ENCODE assay signal across 29 cellular contexts in genomic region chr11:120197977-120198376, GRCh38. TPM values are rescaled to one million over a fixed set of nuclear protein-coding genes. Genes with fewer than 3 reads are reported as not detected.
DNase-seq lines count a peak whose midpoint lies in the region; TF ChIP-seq lines count a peak whose summit lies in the region.
"Had no signal": no experiment of that assay in that cellular context is flagged by ENCODE, and none has a peak within 500 bp of the region (broad histone marks: within the 10 kb centered on the region; RNA-seq: fewer than 3 reads in every experiment).

No MANE protein-coding gene starts in this region.

- H3K27me3 Mint-ChIP-seq in neural crest cell (ENCODE audit: low read depth) = peaks cover 8% of the 10 kb centered on the region

- DNase-seq in colonic mucosa (no peak), hippocampal formation (lab: John Stamatoyannopoulos, UW) (peak; percentile 53 to 57), neural crest cell (ENCODE audit: low read depth, low spot score) (no peak), tibial nerve (ENCODE audit: low spot score in 2 of 2) (no peak), NCI-H2196 (lab: John Stamatoyannopoulos, UW; ENCODE audit: unreplicated experiment) (no peak), spleen (no peak)
- no peak for DNase-seq in stimulated activated naive CD4-positive, alpha-beta T cell treated with Interleukin-2 at 50 U/mL for 16 hours (lab: John Stamatoyannopoulos, UW)
- DNase-seq: activated CD4-positive, alpha-beta T cell treated with anti-CD3 and anti-CD28 coated beads, Interleukin-2, amount 10 ng/mL, durations not matched to agents 7 days and 5 days; activated naive CD4-positive, alpha-beta T cell treated with Interleukin-2 at 50 U/mL for 16 hours; activated T-cell treated with anti-CD3 and anti-CD28 coated beads, Interleukin-2, amount 50 U/mL, for 72 hours; CD4-positive, CD25-positive, alpha-beta regulatory T cell; glutamatergic neuron; mammary epithelial cell; naive B cell; NCI-H1092; NCI-H187; NCI-H2171 treated with DMSO at 0.1 percent for 48 hours; NCI-H524; PC-9; SHP77; stimulated activated CD4-positive, alpha-beta T cell treated with anti-CD3 and anti-CD28 coated beads, Interleukin-4, amount 100 ng/mL, for 24 hours; T1000; WERI-Rb-1 had no signal

- peak overlapping the region; percentile 12 for H3K27ac Mint-ChIP-seq in neural crest cell (ENCODE audit: unreplicated experiment)
- H3K27ac Mint-ChIP-seq: activated CD4-positive, alpha-beta T cell treated with anti-CD3 and anti-CD28 coated beads, Interleukin-2, amount 10 ng/mL, durations not matched to agents 7 days and 5 days; activated T-cell treated with anti-CD3 and anti-CD28 coated beads, Interleukin-2, amount 50 U/mL, for 72 hours; CD4-positive, CD25-positive, alpha-beta regulatory T cell; IgD-negative memory B cell; naive B cell; stimulated activated effector memory CD8-positive, alpha-beta T cell treated with anti-CD3 and anti-CD28 coated beads, Interleukin-12 subunit alpha, Interleukin-12 subunit beta, amount 100 ng/mL, for 72 hours had no signal

- no peak overlapping the region for H3K4me3 Mint-ChIP-seq in neural crest cell
- H3K4me3 Mint-ChIP-seq: activated CD4-positive, alpha-beta T cell treated with anti-CD3 and anti-CD28 coated beads, Interleukin-2, amount 10 ng/mL, durations not matched to agents 7 days and 5 days; activated T-cell treated with anti-CD3 and anti-CD28 coated beads, Interleukin-2, amount 50 U/mL, for 72 hours; IgD-negative memory B cell; naive B cell; stimulated activated effector memory CD8-positive, alpha-beta T cell treated with anti-CD3 and anti-CD28 coated beads, Interleukin-12 subunit alpha, Interleukin-12 subunit beta, amount 100 ng/mL, for 72 hours had no signal

- H3K36me3 Mint-ChIP-seq in neural crest cell (ENCODE audit: low read depth) = no peaks in the 10 kb centered on the region
- H3K36me3 Mint-ChIP-seq: CD4-positive, CD25-positive, alpha-beta regulatory T cell; IgD-negative memory B cell; naive B cell; stimulated activated effector memory CD8-positive, alpha-beta T cell treated with anti-CD3 and anti-CD28 coated beads, Interleukin-12 subunit alpha, Interleukin-12 subunit beta, amount 100 ng/mL, for 72 hours had no signal

- peaks cover 43% of the 10 kb centered on the region for H3K4me1 Mint-ChIP-seq in neural crest cell
- H3K4me1 Mint-ChIP-seq: activated CD4-positive, alpha-beta T cell treated with anti-CD3 and anti-CD28 coated beads, Interleukin-2, amount 10 ng/mL, durations not matched to agents 7 days and 5 days; CD4-positive, CD25-positive, alpha-beta regulatory T cell; IgD-negative memory B cell; naive B cell; stimulated activated effector memory CD8-positive, alpha-beta T cell treated with anti-CD3 and anti-CD28 coated beads, Interleukin-12 subunit alpha, Interleukin-12 subunit beta, amount 100 ng/mL, for 72 hours had no signal

- H3K4me1 ChIP-seq in colonic mucosa (peaks cover 4% of the 10 kb centered on the region), tibial nerve (peaks cover 0 to 54% (median 24%) of the 10 kb centered on the region in 4 donors), spleen (peaks cover 0 to 3% (median 0%) of the 10 kb centered on the region in 6 donors)

- H3K4me3 ChIP-seq in colonic mucosa = no peak overlapping the region
- no peak overlapping the region for H3K4me3 ChIP-seq in tibial nerve
- H3K4me3 ChIP-seq in spleen = no peak overlapping the region
- H3K4me3 ChIP-seq: GM23248, ovary, PC-9 had no signal

- H3K36me3 ChIP-seq in colonic mucosa = no peaks in the 10 kb centered on the region
- no peaks in the 10 kb centered on the region for H3K36me3 ChIP-seq in tibial nerve
- no peaks in the 10 kb centered on the region for H3K36me3 ChIP-seq in spleen
- H3K36me3 ChIP-seq: ovary, WERI-Rb-1 had no signal

- no peak for TF ChIP-seq EP300 in tibial nerve (IDR thresholded peaks at IDR 0.05)

- H3K27me3 ChIP-seq in colonic mucosa = no peaks in the 10 kb centered on the region
- H3K27me3 ChIP-seq in tibial nerve = no peaks in the 10 kb centered on the region
- peaks cover 0 to 15% (median 0%) of the 10 kb centered on the region in 7 donors for H3K27me3 ChIP-seq in spleen (replicated peaks in 1 of 7)
- H3K27me3 ChIP-seq: ovary had no signal

- TF ChIP-seq POLR2A in tibial nerve (IDR thresholded peaks at IDR 0.05) = no peak
- TF ChIP-seq POLR2A in spleen (IDR thresholded peaks at IDR 0.05) = no peak

- H3K9me3 ChIP-seq in colonic mucosa (no peaks in the 10 kb centered on the region), tibial nerve (no peaks in the 10 kb centered on the region), spleen (no peaks in the 10 kb centered on the region)
- H3K9me3 ChIP-seq: ovary had no signal

- intact Hi-C loops in colonic mucosa (cut with DNase I) (no loop called here), spleen (cut with DNase I; ENCODE audit: low total_unique reads) (no loop called here)

- peak overlapping the region; percentile 56 for H3K27ac ChIP-seq in colonic mucosa
- peak overlapping the region in 3 of 4 donors; percentile 62 to 77 (median 66) for H3K27ac ChIP-seq in tibial nerve
- no peak overlapping the region for H3K27ac ChIP-seq in spleen
- H3K27ac ChIP-seq: GM23248, ovary, PC-9, WERI-Rb-1 had no signal

- TF ChIP-seq CTCF in colonic mucosa (IDR thresholded peaks at IDR 0.05) (no peak), neural crest cell (conservative IDR thresholded peaks at IDR 0.05) (no peak), tibial nerve (IDR thresholded peaks at IDR 0.05) (no peak), spleen (IDR thresholded peaks at IDR 0.05 in 8 of 11, conservative IDR thresholded peaks at IDR 0.05 in 3 of 11) (no peak)

- WGBS in tibial nerve, 2 donors = 31 to 34% methylated on average over 7 to 9 of the region's 9 CpGs
- 79 to 86% (median 85%) methylated on average over 9 of the region's 9 CpGs for WGBS in spleen, 5 donors

- H3K9me3 Mint-ChIP-seq in neural crest cell = no peaks in the 10 kb centered on the region
- H3K9me3 Mint-ChIP-seq: activated CD4-positive, alpha-beta T cell treated with anti-CD3 and anti-CD28 coated beads, Interleukin-2, amount 10 ng/mL, durations not matched to agents 7 days and 5 days; activated T-cell treated with anti-CD3 and anti-CD28 coated beads, Interleukin-2, amount 50 U/mL, for 72 hours; CD4-positive, CD25-positive, alpha-beta regulatory T cell; IgD-negative memory B cell; naive B cell; stimulated activated effector memory CD8-positive, alpha-beta T cell treated with anti-CD3 and anti-CD28 coated beads, Interleukin-12 subunit alpha, Interleukin-12 subunit beta, amount 100 ng/mL, for 72 hours had no signal

- H3K9ac ChIP-seq in colonic mucosa (ENCODE audit: low read depth in 2 of 2, low read length in 2 of 2) = no peak overlapping the region
- H3K9ac ChIP-seq: GM23248 had no signal

RNA-seq across cellular contexts. Expression of gene OAF, which starts 12.9 kb away (rescaled TPM):
- total RNA-seq in colonic mucosa (100 to 1,000 TPM; 142 to 152 TPM), neural crest cell (40.2 and 41.3 TPM in 2 replicates), tibial nerve (100 to 1,000 TPM in 3 of 4 donors, 10 to 100 TPM in 1; 74.7 to 192 (median 124) TPM), spleen (100 to 1,000 TPM in 1 of 7 donors, 10 to 100 TPM in 6; 28.3 to 148 (median 82.6) TPM)
- 10 to 100 TPM; 10.6 to 44.1 (median 20.5) TPM for polyA plus RNA-seq in spleen

RNA-seq across cellular contexts. Expression of gene POU2F3, which starts 42.0 kb away (rescaled TPM):
- total RNA-seq in colonic mucosa (1 to 10 TPM in 1 of 2 donors, under 1 TPM in 1; 0.77 to 1.5 TPM), neural crest cell (not detected in 2 replicates), tibial nerve (under 1 TPM in 1 of 4 donors, not detected in 3; 0.22 TPM), spleen (under 1 TPM in 3 of 7 donors, not detected in 4; 0.22 to 0.27 (median 0.26) TPM)
- polyA plus RNA-seq in spleen = under 1 TPM; 0.04 to 0.16 (median 0.05) TPM
- total RNA-seq: activated CD4-positive, alpha-beta T cell treated with anti-CD3 and anti-CD28 coated beads, Interleukin-2, amount 10 ng/mL, durations not matched to agents 7 days and 5 days; CD4-positive, CD25-positive, alpha-beta regulatory T cell; Daoy; endothelial cell of umbilical vein; GM23248 had no signal
- polyA plus RNA-seq: CD4-positive, CD25-positive, alpha-beta regulatory T cell; GM23248; IgD-negative memory B cell had no signal

Comparison
In these comparisons a context has a peak if more than half of its experiments do, and no peak if none do; other contexts are left out.
1. DNase-seq: peak in hippocampal formation (2 of 2); none in colonic mucosa (single experiment), neural crest cell (single experiment), tibial nerve (0 of 2), stimulated activated naive CD4-positive, alpha-beta T cell treated with Interleukin-2 at 50 U/mL for 16 hours (single experiment), NCI-H2196 (single experiment) and spleen (single experiment).
2. H3K27ac ChIP-seq: peak in colonic mucosa (single experiment) and tibial nerve (3 of 4); none in spleen (0 of 8).